Comparison of ENCODE assay signal across 10 cellular contexts in genomic region chr5:151221574-151221973, GRCh38. TPM values are rescaled to one million over a fixed set of nuclear protein-coding genes. Genes with fewer than 3 reads are reported as not detected.
A peak's percentile ranks its signal among the peaks of the same experiment; 100 is the strongest.
DNase-seq lines count a peak whose midpoint lies in the region; ATAC-seq lines count a peak whose summit lies in the region.
"Had no signal": no experiment of that assay in that cellular context is flagged by ENCODE, and none has a peak within 500 bp of the region (broad histone marks: within the 10 kb centered on the region; RNA-seq: fewer than 3 reads in every experiment).

No MANE protein-coding gene starts in this region.

- H3K36me3 ChIP-seq in thymus (ENCODE audit: control insufficient read depth, insufficient read depth): peaks cover 37% of the 10 kb centered on the region

- H3K4me1 ChIP-seq in thymus (ENCODE audit: control insufficient read depth, insufficient read depth, low read length): peaks cover 50% of the 10 kb centered on the region

- H3K4me3 Mint-ChIP-seq in activated T-cell treated with anti-CD3 and anti-CD28 coated beads, Interleukin-2, amount 50 U/mL, for 72 hours: peak overlapping the region; percentile 80 to 95
- peak overlapping the region; percentile 89 to 99 (median 96) for H3K4me3 Mint-ChIP-seq in immature natural killer cell

- peak; percentile 64 for DNase-seq in activated effector memory CD4-positive, alpha-beta T cell treated with anti-CD3 and anti-CD28 coated beads, Interleukin-2, amount 50 U/mL, for 16 hours
- DNase-seq in activated effector memory CD4-positive, alpha-beta T cell treated with Interleukin-2 at 50 U/mL for 16 hours: no peak
- DNase-seq in activated T-cell treated with anti-CD3 and anti-CD28 coated beads, Interleukin-2, amount 50 U/mL, for 72 hours: no peak
- DNase-seq in immature natural killer cell (no peak), NCI-H1048 (lab: John Stamatoyannopoulos, UW) (no peak)
- no peak for DNase-seq in stimulated activated CD4-positive, alpha-beta T cell treated with anti-CD3 and anti-CD28 coated beads, Interleukin-4, amount 100 ng/mL, for 1 hour
- DNase-seq: activated CD4-positive, alpha-beta T cell treated with anti-CD3 and anti-CD28 coated beads, Interleukin-2, amount 50 U/mL, for 48 hours; PC-9 had no signal

- peak overlapping the region; percentile 84 for H3K27ac Mint-ChIP-seq in activated T-cell treated with anti-CD3 and anti-CD28 coated beads, Interleukin-2, amount 50 U/mL, for 72 hours
- peak overlapping the region; percentile 94 to 98 (median 97) for H3K27ac Mint-ChIP-seq in immature natural killer cell

- H3K27ac ChIP-seq in thymus (ENCODE audit: low read depth): peak overlapping the region; percentile 96
- H3K27ac ChIP-seq: PC-9 had no signal

- H3K9me3 Mint-ChIP-seq in activated T-cell treated with anti-CD3 and anti-CD28 coated beads, Interleukin-2, amount 50 U/mL, for 72 hours: no peaks in the 10 kb centered on the region
- no peaks in the 10 kb centered on the region for H3K9me3 Mint-ChIP-seq in immature natural killer cell

- ATAC-seq in activated T-cell treated with anti-CD3 and anti-CD28 coated beads, Interleukin-2, amount 50 U/mL, for 72 hours (replicated peaks in 1 of 2): peak; percentile 35 to 51
- no peak for ATAC-seq in GM21529 (IDR thresholded peaks at IDR 0.05; ENCODE audit: unreplicated experiment)

- H3K27me3 ChIP-seq in thymus (ENCODE audit: control insufficient read depth, insufficient read depth): no peaks in the 10 kb centered on the region

- H3K4me1 Mint-ChIP-seq in activated T-cell treated with anti-CD3 and anti-CD28 coated beads, Interleukin-2, amount 50 U/mL, for 72 hours (ENCODE audit: low read depth): peaks cover 81% of the 10 kb centered on the region
- peaks cover 82 to 85% of the 10 kb centered on the region in 2 donors for H3K4me1 Mint-ChIP-seq in immature natural killer cell

- peaks cover 5 to 6% of the 10 kb centered on the region in 2 donors for H3K36me3 Mint-ChIP-seq in activated T-cell treated with anti-CD3 and anti-CD28 coated beads, Interleukin-2, amount 50 U/mL, for 72 hours (ENCODE audit: insufficient read depth in 2 of 2)
- H3K36me3 Mint-ChIP-seq in immature natural killer cell: peaks cover 9 to 26% (median 13%) of the 10 kb centered on the region in 3 donors

- H3K27me3 Mint-ChIP-seq in activated T-cell treated with anti-CD3 and anti-CD28 coated beads, Interleukin-2, amount 50 U/mL, for 72 hours (ENCODE audit: low read depth): no peaks in the 10 kb centered on the region
- peaks cover 0 to 16% (median 0%) of the 10 kb centered on the region in 3 donors for H3K27me3 Mint-ChIP-seq in immature natural killer cell (ENCODE audit: low read depth in 3 of 3)

- 93% methylated on average over 3 of the region's 3 CpGs for WGBS in thymus

- H3K9me3 ChIP-seq in thymus (ENCODE audit: control insufficient read depth): no peaks in the 10 kb centered on the region

- H3K4me3 ChIP-seq in thymus (ENCODE audit: low read length): peak overlapping the region; percentile 82
- H3K4me3 ChIP-seq: PC-9 had no signal

RNA-seq across cellular contexts. Expression of gene CCDC69, which starts 2.3 kb away (rescaled TPM):
- total RNA-seq in activated T-cell treated with anti-CD3 and anti-CD28 coated beads, Interleukin-2, amount 50 U/mL, for 72 hours: 10 to 100 TPM; 44.8 to 53.1 TPM
- polyA plus RNA-seq in immature natural killer cell (100 to 1,000 TPM in 2 of 3 donors, 10 to 100 TPM in 1; 88.1 to 256 (median 149) TPM), thymus (30.9 TPM)

RNA-seq across cellular contexts. Expression of gene GM2A, which starts 31.4 kb away (rescaled TPM):
- total RNA-seq in activated T-cell treated with anti-CD3 and anti-CD28 coated beads, Interleukin-2, amount 50 U/mL, for 72 hours: 10 to 100 TPM; 19.4 to 28.2 TPM
- polyA plus RNA-seq in immature natural killer cell (1 to 10 TPM; 4.6 to 8.7 (median 5.2) TPM), thymus (38.4 TPM)
